ENCODE assay signal across 9 cellular contexts in the genomic region with DNA sequence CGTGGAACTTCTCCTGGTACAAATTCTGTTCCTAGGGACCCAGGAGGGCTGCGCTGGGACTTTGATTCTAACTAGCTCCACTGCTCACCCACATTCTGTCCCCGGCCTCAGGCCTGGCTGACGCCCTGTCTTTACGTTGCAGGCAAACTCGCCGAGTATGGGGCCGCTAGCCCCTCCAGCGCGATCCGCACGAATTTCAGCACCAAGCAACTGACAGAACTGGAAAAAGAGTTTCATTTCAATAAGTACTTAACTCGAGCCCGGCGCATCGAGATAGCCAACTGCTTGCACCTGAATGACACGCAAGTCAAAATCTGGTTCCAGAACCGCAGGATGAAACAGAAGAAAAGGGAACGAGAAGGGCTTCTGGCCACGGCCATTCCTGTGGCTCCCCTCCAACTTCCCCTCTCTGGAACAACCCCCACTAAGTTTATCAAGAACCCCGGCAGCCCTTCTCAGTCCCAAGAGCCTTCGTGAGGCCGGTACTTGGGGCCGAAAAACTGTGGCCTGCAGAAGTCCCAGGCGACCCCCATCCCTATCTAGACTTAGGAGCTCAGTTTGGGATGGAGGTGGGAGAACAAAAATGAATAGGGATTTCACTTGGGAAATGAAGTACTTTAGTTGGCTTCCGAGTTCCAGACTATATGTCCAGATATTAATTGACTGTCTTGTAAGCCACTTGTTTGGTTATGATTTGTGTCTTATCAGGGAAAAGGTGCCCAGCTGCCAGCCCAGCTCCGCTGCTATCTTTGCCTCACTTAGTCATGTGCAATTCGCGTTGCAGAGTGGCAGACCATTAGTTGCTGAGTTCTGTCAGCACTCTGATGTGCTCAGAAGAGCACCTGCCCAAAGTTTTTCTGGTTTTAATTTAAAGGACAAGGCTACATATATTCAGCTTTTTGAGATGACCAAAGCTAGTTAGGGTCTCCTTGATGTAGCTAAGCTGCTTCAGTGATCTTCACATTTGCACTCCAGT. TPM values are rescaled to one million over a fixed set of nuclear protein-coding genes. Genes with fewer than 3 reads are reported as not detected.
A peak's percentile ranks its signal among the peaks of the same experiment; 100 is the strongest.
DNase-seq lines count a peak whose midpoint lies in the region; ATAC-seq and TF ChIP-seq lines count a peak whose summit lies in the region.
"Had no signal": no experiment of that assay in that cellular context is flagged by ENCODE, and none has a peak within 500 bp of the region (broad histone marks: within the 10 kb centered on the region; RNA-seq: fewer than 3 reads in every experiment).

No MANE protein-coding gene starts in this region.

- no peaks in the 10 kb centered on the region for H3K79me1 ChIP-seq in IMR-90 (ENCODE audit: low read depth in 1 of 2, low read length in 2 of 2)

- in situ Hi-C loops in IMR-90 (cut with MboI; ENCODE audit: low sequenced_read_pairs) = no loop called here
- in situ Hi-C loops in KBM-7 (cut with MboI; ENCODE audit: low pct_unique_long_range_greater_than_20kb, low sequenced_read_pairs) = no loop called here

- H3K27me3 ChIP-seq in IMR-90 (ENCODE audit: control insufficient read depth, insufficient read depth, low read length) (peaks cover 52% of the 10 kb centered on the region), duodenal mucosa (ENCODE audit: control insufficient read depth in 1 of 2, insufficient read depth in 2 of 2, low read length in 2 of 2) (peaks cover 52 to 83% of the 10 kb centered on the region in 2 donors)

- H4K91ac ChIP-seq in IMR-90 (ENCODE audit: insufficient read depth, low read depth, low read length) = no peak overlapping the region

- no peak overlapping the region for H4K8ac ChIP-seq in IMR-90 (ENCODE audit: low read depth in 2 of 2, low read length in 2 of 2)

- H3K18ac ChIP-seq in IMR-90 (ENCODE audit: low read depth, low read length) = no peak overlapping the region

- H2BK120ac ChIP-seq in IMR-90 (ENCODE audit: low read depth, low read length) = no peak overlapping the region

- H4K5ac ChIP-seq in IMR-90 (ENCODE audit: low read depth, low read length) = no peak overlapping the region

- no peak overlapping the region for H3K56ac ChIP-seq in IMR-90 (ENCODE audit: extremely low read depth, insufficient read depth, low read length)

- H3K4me1 ChIP-seq in IMR-90 (ENCODE audit: control insufficient read depth, insufficient read depth, low read length) (peaks cover 2% of the 10 kb centered on the region; the same call in 1 of the 2 replicates), duodenal mucosa (ENCODE audit: control insufficient read depth in 1 of 2, insufficient read depth in 2 of 2, low read length in 2 of 2) (peaks cover 13 to 15% of the 10 kb centered on the region in 2 donors)

- H3K4ac ChIP-seq in IMR-90 (ENCODE audit: low read depth, low read length) = no peak overlapping the region

- no peak for TF ChIP-seq POLR2A in IMR-90 (IDR thresholded peaks at IDR 0.05; ENCODE audit: low read depth, low read length)

- peaks cover 0 to 4% (median 0%) of the 10 kb centered on the region in 9 donors for H3K9me3 Mint-ChIP-seq in naive thymus-derived CD8-positive, alpha-beta T cell

- H2BK15ac ChIP-seq in IMR-90 (ENCODE audit: low read depth, low read length) = no peak overlapping the region

- WGBS in IMR-90 (ENCODE audit: extremely low coverage in 2 of 2, insufficient read length in 1 of 2), 2 experiments = 0% methylated on average over 6 of the region's 29 CpGs; no CpG with 5 or more reads in 1 of the 2 experiments

- H3K27ac Mint-ChIP-seq in naive thymus-derived CD8-positive, alpha-beta T cell = peak overlapping the region in 1 of 10 donors; percentile 79

- dilution Hi-C loops in IMR-90 (cut with HindIII; ENCODE audit: low sequenced_read_pairs, unreplicated experiment) = no loop called here

- H3K14ac ChIP-seq in IMR-90 (replicated peaks; ENCODE audit: low read depth, low read length) = no peak overlapping the region

- TF ChIP-seq CTCF in AG04449 (IDR thresholded peaks at IDR 0.05; ENCODE audit: insufficient read depth, low read length, missing control alignments) = no peak
- TF ChIP-seq CTCF in IMR-90 (conservative IDR thresholded peaks at IDR 0.05; ENCODE audit: low read depth, low read length) = no peak

- H3K36me3 ChIP-seq in IMR-90 (ENCODE audit: control insufficient read depth, insufficient read depth, low read length) = no peaks in the 10 kb centered on the region
- no peaks in the 10 kb centered on the region for H3K36me3 ChIP-seq in duodenal mucosa (ENCODE audit: control insufficient read depth in 1 of 2, insufficient read depth in 2 of 2, low read length in 2 of 2)

- CTCF ChIA-PET in AG04449 (lab: Yijun Ruan, JAX) (interaction anchor here (1.3 to 1.4 kb wide), 2 partner anchors 10 to 265 kb away, joined by 4 to 6 read pairs; no protein-coding TSS in a partner anchor), IMR-90 (lab: Yijun Ruan, JAX) (interaction anchor here (0.6 kb wide), 1 partner anchor 448 kb away, joined by 4 read pairs; no protein-coding TSS in a partner anchor)

- H2BK20ac ChIP-seq in IMR-90 (ENCODE audit: low read depth, low read length) = no peak overlapping the region

- BruUV-seq in IMR-90 (replicated peaks; lab: Mats Ljungman, UMichigan) = no TSS peak

- peak overlapping the region; percentile 8; the same call in 1 of the 2 replicates for H3K4me2 ChIP-seq in IMR-90 (ENCODE audit: low read depth, low read length)

- H2BK5ac ChIP-seq in IMR-90 (ENCODE audit: low read depth, low read length, poor library complexity, severe bottlenecking) = no peak overlapping the region

- ATAC-seq in IMR-90 (ENCODE audit: low read depth) = no peak
- ATAC-seq in naive thymus-derived CD8-positive, alpha-beta T cell = peak in 1 of 2 donors; percentile 31
- no peak for ATAC-seq in HG02981 (IDR thresholded peaks at IDR 0.05; ENCODE audit: unreplicated experiment)
- ATAC-seq in GM21737 (IDR thresholded peaks at IDR 0.05; ENCODE audit: unreplicated experiment) = no peak

- no peak overlapping the region for H3K9ac ChIP-seq in IMR-90 (ENCODE audit: low read depth, low read length)
- no peak overlapping the region for H3K9ac ChIP-seq in duodenal mucosa (ENCODE audit: low read depth in 1 of 2, low read length in 2 of 2)

- no peak overlapping the region for H2AFZ ChIP-seq in IMR-90 (replicated peaks; ENCODE audit: low read length, poor library complexity)

- H2AK5ac ChIP-seq in IMR-90 (ENCODE audit: low read depth, low read length) = no peak overlapping the region

- POLR2A ChIA-PET in AG04449 (lab: Yijun Ruan, JAX) (no interaction called here), IMR-90 (lab: Charles Lee; ENCODE audit: unreplicated experiment) (no interaction called here)
- POLR2A ChIA-PET in naive thymus-derived CD8-positive, alpha-beta T cell (lab: Charles Lee) = no interaction called here

- peaks cover 0 to 7% (median 4%) of the 10 kb centered on the region in 3 donors for H3K36me3 Mint-ChIP-seq in naive thymus-derived CD8-positive, alpha-beta T cell

- peak overlapping the region; percentile 60 to 84 (median 78) for H3K4me3 Mint-ChIP-seq in naive thymus-derived CD8-positive, alpha-beta T cell

- H3K4me3 ChIP-seq in AG04449 (ENCODE audit: low read depth, low read length) = peak overlapping the region; percentile 72; the same call in 1 of the 2 replicates
- no peak overlapping the region for H3K4me3 ChIP-seq in IMR-90 (ENCODE audit: insufficient read depth, low read depth, low read length)
- H3K4me3 ChIP-seq in duodenal mucosa (ENCODE audit: low read depth in 1 of 2, low read length in 2 of 2) = peak overlapping the region; percentile 63 to 73

- no peaks in the 10 kb centered on the region for H4K20me1 ChIP-seq in IMR-90 (ENCODE audit: insufficient read depth, low read length)

- H3K23ac ChIP-seq in IMR-90 (ENCODE audit: low read depth, low read length) = no peak overlapping the region

- H2AK9ac ChIP-seq in IMR-90 (replicated peaks; ENCODE audit: low read depth, low read length, poor library complexity) = no peak overlapping the region

- H3K9me1 ChIP-seq in IMR-90 (ENCODE audit: insufficient read depth, low read length) = no peaks in the 10 kb centered on the region

- DNase-seq in AG04449 (ENCODE audit: low read depth, low spot score) = no peak
- DNase-seq in IMR-90 = no peak
- no peak for DNase-seq in naive thymus-derived CD8-positive, alpha-beta T cell
- DNase-seq in KBM-7 = no peak
- no peak for DNase-seq in NCI-H1092 treated with DMSO at 0.1 percent for 48 hours (lab: John Stamatoyannopoulos, UW)

- H3K4me1 Mint-ChIP-seq in naive thymus-derived CD8-positive, alpha-beta T cell = peaks cover 14 to 25% (median 24%) of the 10 kb centered on the region in 4 donors

- intact Hi-C loops in IMR-90 (cut with micrococcal nuclease) = no loop called here

- H3K9me3 ChIP-seq in IMR-90 (ENCODE audit: control insufficient read depth, insufficient read depth, low read length) (peaks cover 11% of the 10 kb centered on the region), duodenal mucosa (ENCODE audit: control insufficient read depth in 1 of 2, low read length in 2 of 2) (no peaks in the 10 kb centered on the region)

- TF ChIP-seq RAD21 in IMR-90 (IDR thresholded peaks at IDR 0.05; ENCODE audit: low read length) = no peak

- H3K27me3 Mint-ChIP-seq in naive thymus-derived CD8-positive, alpha-beta T cell = peaks cover 55 to 84% (median 76%) of the 10 kb centered on the region in 5 donors

- H3K27ac ChIP-seq in IMR-90 (ENCODE audit: insufficient read depth, low read length) (no peak overlapping the region), duodenal mucosa (ENCODE audit: low read depth, low read length) (no peak overlapping the region)

TF ChIP-seq in IMR-90, 13 proteins besides CTCF, POLR2A, EP300 and RAD21 (continues in another document):
- no peak for TF ChIP-seq FOS (IDR thresholded peaks at IDR 0.05; ENCODE audit: low read depth, low read length)
- no peak for TF ChIP-seq NFE2L2 (IDR thresholded peaks at IDR 0.05; ENCODE audit: low read depth, low read length)
- no peak for TF ChIP-seq MAFK (IDR thresholded peaks at IDR 0.05; ENCODE audit: low read depth, low read length)
- TF ChIP-seq SMC3 (IDR thresholded peaks at IDR 0.05; ENCODE audit: low read depth, low read length) = no peak
- TF ChIP-seq RFX5 (IDR thresholded peaks at IDR 0.05; ENCODE audit: low read depth, low read length) = no peak
- TF ChIP-seq MXI1 (IDR thresholded peaks at IDR 0.05; ENCODE audit: borderline replicate concordance, low read depth, low read length) = no peak

RNA-seq across cellular contexts. Expression of a gene that starts 1.5 kb away (rescaled TPM):
- not detected in 2 replicates for total RNA-seq in IMR-90 (2012; rRNA removed)
- not detected in 2 replicates for polyA plus RNA-seq in IMR-90 (2012; rRNA removed)
- polyA plus RNA-seq in IMR-90 (2012; cell fraction: cytosol; rRNA removed) = not detected in 2 replicates
- polyA plus RNA-seq in IMR-90 (2012; cell fraction: nucleus; rRNA removed; ENCODE audit: low replicate concordance) = not detected in 2 replicates
- total RNA-seq in naive thymus-derived CD8-positive, alpha-beta T cell = not detected
- polyA plus RNA-seq in naive thymus-derived CD8-positive, alpha-beta T cell = not detected
- total RNA-seq: activated CD8-positive, alpha-beta memory T cell treated with anti-CD3 and anti-CD28 coated beads for 36 hours had no signal

RNA-seq across cellular contexts. Expression of a gene that starts 32.8 kb away (rescaled TPM):
- total RNA-seq in IMR-90 (2012; rRNA removed) = not detected in 2 replicates
- not detected in 2 replicates for polyA plus RNA-seq in IMR-90 (2012; rRNA removed)
- not detected in 2 replicates for polyA plus RNA-seq in IMR-90 (2012; cell fraction: cytosol; rRNA removed)
- polyA plus RNA-seq in IMR-90 (2012; cell fraction: nucleus; rRNA removed; ENCODE audit: low replicate concordance) = not detected in 2 replicates
- total RNA-seq in naive thymus-derived CD8-positive, alpha-beta T cell = not detected
- not detected for polyA plus RNA-seq in naive thymus-derived CD8-positive, alpha-beta T cell
- total RNA-seq: activated CD8-positive, alpha-beta memory T cell treated with anti-CD3 and anti-CD28 coated beads for 36 hours had no signal

RNA-seq across cellular contexts. Expression of a gene that starts 38.6 kb away (rescaled TPM):
- total RNA-seq in IMR-90 (2012; rRNA removed) = not detected in 2 replicates
- polyA plus RNA-seq in IMR-90 (2012; rRNA removed) = not detected in 2 replicates
- polyA plus RNA-seq in IMR-90 (2012; cell fraction: cytosol; rRNA removed) = not detected in 2 replicates
- not detected in 2 replicates for polyA plus RNA-seq in IMR-90 (2012; cell fraction: nucleus; rRNA removed; ENCODE audit: low replicate concordance)
- not detected for total RNA-seq in naive thymus-derived CD8-positive, alpha-beta T cell
- not detected for polyA plus RNA-seq in naive thymus-derived CD8-positive, alpha-beta T cell
- total RNA-seq: activated CD8-positive, alpha-beta memory T cell treated with anti-CD3 and anti-CD28 coated beads for 36 hours had no signal
